Comparison of ENCODE assay signal across 9 cellular contexts in the genomic region with DNA sequence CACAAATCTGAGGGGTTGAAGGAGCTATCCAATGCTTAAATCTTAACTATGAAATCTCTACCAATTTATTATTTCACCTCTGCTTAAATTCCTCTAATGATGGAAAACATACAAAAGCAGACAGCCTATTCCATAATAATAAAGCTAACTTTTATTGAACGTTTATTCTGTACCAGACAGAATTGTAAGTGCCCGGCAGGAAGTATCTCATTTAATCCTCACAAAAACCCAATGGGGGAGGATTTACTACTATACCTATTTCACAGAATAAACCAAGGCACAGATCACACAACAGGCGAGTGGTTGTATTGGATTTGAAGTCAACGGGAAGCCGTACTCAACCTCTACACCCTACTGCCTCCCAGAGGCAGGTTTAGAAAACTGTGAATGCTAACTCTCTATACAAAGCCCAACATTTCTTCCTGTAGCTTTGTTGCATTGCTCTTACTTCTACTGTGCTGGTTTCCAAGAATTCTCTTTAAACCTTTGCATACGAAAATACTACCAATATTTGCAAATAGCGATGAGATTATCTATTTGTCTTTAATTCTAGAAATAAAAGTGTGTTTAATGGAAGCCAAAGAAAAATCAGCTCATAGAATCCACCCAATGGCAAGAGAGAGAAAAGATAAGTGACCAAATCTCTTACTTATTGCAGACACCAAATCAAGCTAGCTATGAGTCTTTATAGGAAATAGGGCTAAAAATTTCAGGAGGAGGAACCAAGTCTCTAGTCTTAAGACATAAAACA. TPM values are rescaled to one million over a fixed set of nuclear protein-coding genes. Genes with fewer than 3 reads are reported as not detected.
DNase-seq lines count a peak whose midpoint lies in the region; ATAC-seq and TF ChIP-seq lines count a peak whose summit lies in the region.
"Had no signal": no experiment of that assay in that cellular context is flagged by ENCODE, and none has a peak within 500 bp of the region (broad histone marks: within the 10 kb centered on the region; RNA-seq: fewer than 3 reads in every experiment).

No MANE protein-coding gene starts in this region.

- DNase-seq in CD4-positive, CD25-positive, alpha-beta regulatory T cell, result peak; percentile 2 to 72 (median 48)
- DNase-seq in NCI-H524 (lab: John Stamatoyannopoulos, UW) (peak; percentile 40 to 67), foreskin melanocyte (peak; percentile 50), progenitor cell of endocrine pancreas (ENCODE audit: low spot score, unreplicated experiment) (no peak)
- peak; percentile 62 for DNase-seq in activated CD8-positive, alpha-beta T cell treated with anti-CD3 and anti-CD28 coated beads, Interleukin-2, amount 10 ng/mL, durations not matched to agents 7 days and 5 days

- H3K27ac ChIP-seq in CD4-positive, CD25-positive, alpha-beta regulatory T cell (ENCODE audit: insufficient read depth, low read length, poor library complexity, severe bottlenecking), result no peak overlapping the region

- H3K4me3 ChIP-seq in CD4-positive, CD25-positive, alpha-beta regulatory T cell (ENCODE audit: low read depth, low read length), result no peak overlapping the region

- peaks cover 0 to 1% (median 0%) of the 10 kb centered on the region in 7 donors for H3K9me3 Mint-ChIP-seq in CD4-positive, CD25-positive, alpha-beta regulatory T cell
- H3K9me3 Mint-ChIP-seq in activated CD8-positive, alpha-beta T cell treated with anti-CD3 and anti-CD28 coated beads, Interleukin-2, amount 10 ng/mL, durations not matched to agents 7 days and 5 days (ENCODE audit: insufficient read depth), result no peaks in the 10 kb centered on the region
- H3K9me3 Mint-ChIP-seq in progenitor cell of endocrine pancreas (ENCODE audit: low read depth), result no peaks in the 10 kb centered on the region

- POLR2A ChIA-PET in activated CD8-positive, alpha-beta T cell treated with anti-CD3 and anti-CD28 coated beads, Interleukin-2, amount 10 ng/mL, durations not matched to agents 7 days and 5 days (lab: Charles Lee), result interaction anchor here (0.7 kb wide), 1 partner anchor 455 kb away, joined by 9 read pairs; no protein-coding TSS in a partner anchor

- H3K27me3 ChIP-seq in CD4-positive, CD25-positive, alpha-beta regulatory T cell (ENCODE audit: control insufficient read depth, insufficient read depth, low read length), result no peaks in the 10 kb centered on the region

- no peaks in the 10 kb centered on the region for H3K9me3 ChIP-seq in CD4-positive, CD25-positive, alpha-beta regulatory T cell (ENCODE audit: control insufficient read depth in 2 of 2, low read length in 2 of 2)

- no peak overlapping the region for H3K27ac Mint-ChIP-seq in CD4-positive, CD25-positive, alpha-beta regulatory T cell
- H3K27ac Mint-ChIP-seq in activated CD8-positive, alpha-beta T cell treated with anti-CD3 and anti-CD28 coated beads, Interleukin-2, amount 10 ng/mL, durations not matched to agents 7 days and 5 days, result no peak overlapping the region
- H3K27ac Mint-ChIP-seq in progenitor cell of endocrine pancreas, result no peak overlapping the region

- H3K36me3 Mint-ChIP-seq in CD4-positive, CD25-positive, alpha-beta regulatory T cell, result no peaks in the 10 kb centered on the region
- H3K36me3 Mint-ChIP-seq in activated CD8-positive, alpha-beta T cell treated with anti-CD3 and anti-CD28 coated beads, Interleukin-2, amount 10 ng/mL, durations not matched to agents 7 days and 5 days (ENCODE audit: low read depth), result no peaks in the 10 kb centered on the region
- H3K36me3 Mint-ChIP-seq in progenitor cell of endocrine pancreas (ENCODE audit: insufficient read depth), result no peaks in the 10 kb centered on the region

- no peaks in the 10 kb centered on the region for H3K4me1 ChIP-seq in CD4-positive, CD25-positive, alpha-beta regulatory T cell (ENCODE audit: control insufficient read depth, insufficient read depth, low read length, poor library complexity, severe bottlenecking)

- CTCF ChIA-PET in activated CD8-positive, alpha-beta T cell treated with anti-CD3 and anti-CD28 coated beads, Interleukin-2, amount 10 ng/mL, durations not matched to agents 7 days and 5 days (lab: Charles Lee), result interaction anchor here (0.5 to 3.7 kb wide), 58 partner anchors 9 to 600 kb away, joined by 3 to 49 read pairs (median 4); partner anchors contain the start of genes C1orf53 and DENND1B

- no peaks in the 10 kb centered on the region for H3K36me3 ChIP-seq in CD4-positive, CD25-positive, alpha-beta regulatory T cell (ENCODE audit: control insufficient read depth, insufficient read depth, low read length)

- H3K27me3 Mint-ChIP-seq in CD4-positive, CD25-positive, alpha-beta regulatory T cell, result peaks cover 15% of the 10 kb centered on the region
- peaks cover 9% of the 10 kb centered on the region for H3K27me3 Mint-ChIP-seq in activated CD8-positive, alpha-beta T cell treated with anti-CD3 and anti-CD28 coated beads, Interleukin-2, amount 10 ng/mL, durations not matched to agents 7 days and 5 days (ENCODE audit: low read depth)
- no peaks in the 10 kb centered on the region for H3K27me3 Mint-ChIP-seq in progenitor cell of endocrine pancreas

- peak; percentile 85 to 87 for ATAC-seq in CD4-positive, CD25-positive, alpha-beta regulatory T cell (ENCODE audit: low read depth in 2 of 2)
- peak; percentile 93 for ATAC-seq in GM18517 (IDR thresholded peaks at IDR 0.05; ENCODE audit: unreplicated experiment)
- ATAC-seq in HG03045 (IDR thresholded peaks at IDR 0.05; ENCODE audit: unreplicated experiment), result peak; percentile 82
- peak; percentile 93 for ATAC-seq in activated CD8-positive, alpha-beta T cell treated with anti-CD3 and anti-CD28 coated beads, Interleukin-2, amount 10 ng/mL, durations not matched to agents 7 days and 5 days
- ATAC-seq in GM21737 (IDR thresholded peaks at IDR 0.05; ENCODE audit: unreplicated experiment), result no peak

- H3K4me3 Mint-ChIP-seq in CD4-positive, CD25-positive, alpha-beta regulatory T cell, result no peak overlapping the region
- H3K4me3 Mint-ChIP-seq in activated CD8-positive, alpha-beta T cell treated with anti-CD3 and anti-CD28 coated beads, Interleukin-2, amount 10 ng/mL, durations not matched to agents 7 days and 5 days, result no peak overlapping the region
- H3K4me3 Mint-ChIP-seq in progenitor cell of endocrine pancreas (ENCODE audit: low read depth), result no peak overlapping the region

- no peaks in the 10 kb centered on the region for H3K4me1 Mint-ChIP-seq in CD4-positive, CD25-positive, alpha-beta regulatory T cell
- H3K4me1 Mint-ChIP-seq in activated CD8-positive, alpha-beta T cell treated with anti-CD3 and anti-CD28 coated beads, Interleukin-2, amount 10 ng/mL, durations not matched to agents 7 days and 5 days (ENCODE audit: low read depth), result no peaks in the 10 kb centered on the region
- no peaks in the 10 kb centered on the region for H3K4me1 Mint-ChIP-seq in progenitor cell of endocrine pancreas (ENCODE audit: low read depth)

- TF ChIP-seq CTCF in progenitor cell of endocrine pancreas (IDR thresholded peaks at IDR 0.05; ENCODE audit: unreplicated experiment), result peak; percentile 67

RNA-seq across cellular contexts. Expression of gene C1orf53, which starts 33.5 kb away (rescaled TPM):
- not detected for total RNA-seq in CD4-positive, CD25-positive, alpha-beta regulatory T cell
- 1 to 10 TPM in 2 of 4 donors, not detected in 2; 1.2 to 1.4 TPM for polyA plus RNA-seq in CD4-positive, CD25-positive, alpha-beta regulatory T cell
- under 1 TPM; 0.68 to 0.97 TPM for total RNA-seq in activated CD8-positive, alpha-beta T cell treated with anti-CD3 and anti-CD28 coated beads, Interleukin-2, amount 10 ng/mL, durations not matched to agents 7 days and 5 days
- 4.0 and 4.3 TPM in 2 replicates for total RNA-seq in progenitor cell of endocrine pancreas

RNA-seq across cellular contexts. Expression of gene LHX9, which starts 48.2 kb away (rescaled TPM):
- total RNA-seq in CD4-positive, CD25-positive, alpha-beta regulatory T cell, result not detected
- not detected for polyA plus RNA-seq in CD4-positive, CD25-positive, alpha-beta regulatory T cell
- not detected for total RNA-seq in activated CD8-positive, alpha-beta T cell treated with anti-CD3 and anti-CD28 coated beads, Interleukin-2, amount 10 ng/mL, durations not matched to agents 7 days and 5 days
- total RNA-seq in progenitor cell of endocrine pancreas, result not detected in 2 replicates
- total RNA-seq: subcutaneous adipose tissue had no signal
